1 cellular context compared by ENCODE assay signal in the genomic region with DNA sequence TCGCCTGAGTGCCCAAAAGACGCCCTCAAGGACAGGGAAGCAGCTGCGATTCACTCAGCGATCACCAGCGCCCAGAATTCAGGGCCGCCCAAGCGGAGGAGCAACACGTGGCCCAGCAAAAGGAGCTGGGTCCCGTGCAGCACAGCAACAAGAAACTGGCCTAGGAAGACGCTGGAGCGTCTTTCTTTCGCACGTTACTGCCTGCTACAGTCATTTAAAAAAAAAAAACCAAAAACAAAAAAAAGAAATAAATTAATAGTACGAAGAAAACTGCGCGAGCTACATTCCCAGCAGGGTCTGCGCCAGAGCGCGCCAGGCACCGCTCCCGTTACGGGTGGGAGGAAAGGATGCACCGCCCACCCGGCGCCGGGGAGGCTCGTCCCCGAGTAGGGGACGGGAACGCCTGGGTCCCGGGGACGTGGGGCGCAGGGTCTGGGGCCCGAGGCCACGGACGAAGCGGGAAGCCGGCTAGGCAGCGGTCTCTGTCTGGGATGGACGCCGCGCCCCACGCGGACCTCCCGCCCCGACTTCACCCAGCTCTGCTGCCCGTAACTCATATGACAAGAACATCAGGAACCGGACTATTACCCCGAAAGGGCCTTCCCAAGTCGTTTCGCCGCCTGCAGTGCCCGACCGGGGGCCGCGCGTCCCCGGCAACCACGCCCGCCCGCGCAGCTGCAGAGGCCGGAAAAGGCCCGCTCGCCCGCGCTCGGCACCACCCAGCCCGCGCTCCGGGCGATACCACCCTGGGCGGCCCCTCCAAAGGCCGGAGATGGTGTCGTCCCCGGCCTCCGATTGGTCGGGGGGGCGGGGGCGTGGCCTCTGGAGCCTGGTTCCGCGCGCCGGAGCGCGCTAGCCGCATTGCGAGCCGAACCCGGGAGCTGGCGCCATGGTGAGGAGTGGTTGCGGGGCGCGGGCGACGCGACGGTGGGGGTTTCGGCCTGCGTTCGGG.
TF ChIP-seq lines count a peak whose summit lies in the region.

A gene with protein sequence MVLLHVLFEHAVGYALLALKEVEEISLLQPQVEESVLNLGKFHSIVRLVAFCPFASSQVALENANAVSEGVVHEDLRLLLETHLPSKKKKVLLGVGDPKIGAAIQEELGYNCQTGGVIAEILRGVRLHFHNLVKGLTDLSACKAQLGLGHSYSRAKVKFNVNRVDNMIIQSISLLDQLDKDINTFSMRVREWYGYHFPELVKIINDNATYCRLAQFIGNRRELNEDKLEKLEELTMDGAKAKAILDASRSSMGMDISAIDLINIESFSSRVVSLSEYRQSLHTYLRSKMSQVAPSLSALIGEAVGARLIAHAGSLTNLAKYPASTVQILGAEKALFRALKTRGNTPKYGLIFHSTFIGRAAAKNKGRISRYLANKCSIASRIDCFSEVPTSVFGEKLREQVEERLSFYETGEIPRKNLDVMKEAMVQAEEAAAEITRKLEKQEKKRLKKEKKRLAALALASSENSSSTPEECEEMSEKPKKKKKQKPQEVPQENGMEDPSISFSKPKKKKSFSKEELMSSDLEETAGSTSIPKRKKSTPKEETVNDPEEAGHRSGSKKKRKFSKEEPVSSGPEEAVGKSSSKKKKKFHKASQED (plus strand): TSS at position 861 of the 952 bp plus-strand sequence. CDS start 29 bp downstream, at position 890.

TF ChIP-seq in HepG2, 621 proteins besides CTCF, POLR2A, EP300 and RAD21 (continued from another document and continues in another):
- TF ChIP-seq, protein P1, sequence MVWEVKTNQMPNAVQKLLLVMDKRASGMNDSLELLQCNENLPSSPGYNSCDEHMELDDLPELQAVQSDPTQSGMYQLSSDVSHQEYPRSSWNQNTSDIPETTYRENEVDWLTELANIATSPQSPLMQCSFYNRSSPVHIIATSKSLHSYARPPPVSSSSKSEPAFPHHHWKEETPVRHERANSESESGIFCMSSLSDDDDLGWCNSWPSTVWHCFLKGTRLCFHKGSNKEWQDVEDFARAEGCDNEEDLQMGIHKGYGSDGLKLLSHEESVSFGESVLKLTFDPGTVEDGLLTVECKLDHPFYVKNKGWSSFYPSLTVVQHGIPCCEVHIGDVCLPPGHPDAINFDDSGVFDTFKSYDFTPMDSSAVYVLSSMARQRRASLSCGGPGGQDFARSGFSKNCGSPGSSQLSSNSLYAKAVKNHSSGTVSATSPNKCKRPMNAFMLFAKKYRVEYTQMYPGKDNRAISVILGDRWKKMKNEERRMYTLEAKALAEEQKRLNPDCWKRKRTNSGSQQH (CRISPR knock-in tag; IDR thresholded peaks at IDR 0.05; ENCODE audit: low read depth) = peak; percentile 92
- TF ChIP-seq, protein P2, sequence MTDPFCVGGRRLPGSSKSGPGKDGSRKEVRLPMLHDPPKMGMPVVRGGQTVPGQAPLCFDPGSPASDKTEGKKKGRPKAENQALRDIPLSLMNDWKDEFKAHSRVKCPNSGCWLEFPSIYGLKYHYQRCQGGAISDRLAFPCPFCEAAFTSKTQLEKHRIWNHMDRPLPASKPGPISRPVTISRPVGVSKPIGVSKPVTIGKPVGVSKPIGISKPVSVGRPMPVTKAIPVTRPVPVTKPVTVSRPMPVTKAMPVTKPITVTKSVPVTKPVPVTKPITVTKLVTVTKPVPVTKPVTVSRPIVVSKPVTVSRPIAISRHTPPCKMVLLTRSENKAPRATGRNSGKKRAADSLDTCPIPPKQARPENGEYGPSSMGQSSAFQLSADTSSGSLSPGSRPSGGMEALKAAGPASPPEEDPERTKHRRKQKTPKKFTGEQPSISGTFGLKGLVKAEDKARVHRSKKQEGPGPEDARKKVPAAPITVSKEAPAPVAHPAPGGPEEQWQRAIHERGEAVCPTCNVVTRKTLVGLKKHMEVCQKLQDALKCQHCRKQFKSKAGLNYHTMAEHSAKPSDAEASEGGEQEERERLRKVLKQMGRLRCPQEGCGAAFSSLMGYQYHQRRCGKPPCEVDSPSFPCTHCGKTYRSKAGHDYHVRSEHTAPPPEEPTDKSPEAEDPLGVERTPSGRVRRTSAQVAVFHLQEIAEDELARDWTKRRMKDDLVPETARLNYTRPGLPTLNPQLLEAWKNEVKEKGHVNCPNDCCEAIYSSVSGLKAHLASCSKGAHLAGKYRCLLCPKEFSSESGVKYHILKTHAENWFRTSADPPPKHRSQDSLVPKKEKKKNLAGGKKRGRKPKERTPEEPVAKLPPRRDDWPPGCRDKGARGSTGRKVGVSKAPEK (CRISPR knock-in tag; IDR thresholded peaks at IDR 0.05; ENCODE audit: borderline replicate concordance) = 0 out of 2 replicates have a peak, but pooled peaks have one; percentile 52
- TF ChIP-seq, protein P3, sequence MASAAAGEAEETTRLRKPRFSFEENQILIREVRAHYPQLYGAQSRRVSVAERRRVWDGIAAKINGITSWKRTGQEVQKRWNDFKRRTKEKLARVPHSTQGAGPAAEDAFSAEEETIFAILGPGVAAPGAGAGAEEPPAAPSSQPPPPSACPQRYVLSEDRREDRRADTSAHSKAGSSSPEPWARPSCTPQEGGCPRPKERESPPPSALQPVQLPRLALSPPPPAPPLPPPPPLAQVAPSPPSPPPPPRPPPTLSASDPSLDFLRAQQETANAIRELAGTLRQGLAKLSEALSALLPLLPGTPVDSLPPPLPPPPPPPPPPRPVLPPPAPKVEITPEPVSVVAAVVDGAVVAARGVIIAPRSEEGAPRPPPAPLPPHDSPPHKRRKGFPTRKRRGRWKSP (CRISPR knock-in tag; IDR thresholded peaks at IDR 0.05) = peak; percentile 97
- TF ChIP-seq ZNF432 (CRISPR knock-in tag; IDR thresholded peaks at IDR 0.05; ENCODE audit: borderline replicate concordance) (no peak; the same call in 1 of the 2 replicates), ZNF75D (CRISPR knock-in tag; IDR thresholded peaks at IDR 0.05; ENCODE audit: borderline replicate concordance) (no peak; the same call in 1 of the 2 replicates), ZFP41 (CRISPR knock-in tag; IDR thresholded peaks at IDR 0.05; ENCODE audit: borderline replicate concordance) (peak; percentile 26; the same call in 1 of the 2 replicates), ZFP36L2 (CRISPR knock-in tag; IDR thresholded peaks at IDR 0.05) (no peak), ZNF710 (CRISPR knock-in tag; IDR thresholded peaks at IDR 0.05; ENCODE audit: borderline replicate concordance) (peak; percentile 38; the same call in 1 of the 2 replicates), KDM6A (CRISPR knock-in tag; IDR thresholded peaks at IDR 0.05; ENCODE audit: low read depth) (peak; percentile 13; the same call in 1 of the 2 replicates), MAX (IDR thresholded peaks at IDR 0.05) (peak; percentile 92), KDM2A (CRISPR knock-in tag; IDR thresholded peaks at IDR 0.05; ENCODE audit: borderline replicate concordance, low read depth) (peak; percentile 67), CENPBD1 (CRISPR knock-in tag; IDR thresholded peaks at IDR 0.05; ENCODE audit: borderline replicate concordance, low read depth) (0 out of 2 replicates have a peak, but pooled peaks have one; percentile 84), POLR2G (IDR thresholded peaks at IDR 0.05; ENCODE audit: low read depth, low read length) (peak; percentile 98), TRAFD1 (CRISPR knock-in tag; IDR thresholded peaks at IDR 0.05; ENCODE audit: borderline replicate concordance) (no peak; the same call in 1 of the 2 replicates), FOXK1 (CRISPR knock-in tag; IDR thresholded peaks at IDR 0.05; ENCODE audit: borderline replicate concordance, low read depth) (peak; percentile 52), MAFG (CRISPR knock-in tag; IDR thresholded peaks at IDR 0.05) (no peak), ZNF766 (CRISPR knock-in tag; IDR thresholded peaks at IDR 0.05; ENCODE audit: borderline replicate concordance) (peak; percentile 71; the same call in 1 of the 2 replicates), DPF2 (CRISPR knock-in tag; IDR thresholded peaks at IDR 0.05; ENCODE audit: borderline replicate concordance, low read depth) (no peak), ATAD3A (CRISPR knock-in tag; IDR thresholded peaks at IDR 0.05) (no peak), ZNF746 (CRISPR knock-in tag; IDR thresholded peaks at IDR 0.05) (no peak; the same call in 1 of the 2 replicates), ZNF317 (CRISPR knock-in tag; IDR thresholded peaks at IDR 0.05) (peak; percentile 89; the same call in 1 of the 2 replicates), ZNF263 (CRISPR knock-in tag; IDR thresholded peaks at IDR 0.05) (0 out of 2 replicates have a peak, but pooled peaks have one; percentile 13), NR3C1 (CRISPR knock-in tag; IDR thresholded peaks at IDR 0.05) (no peak), HNF4A (CRISPR knock-in tag; IDR thresholded peaks at IDR 0.05) (no peak; the same call in 1 of the 2 replicates), ZNF383 (CRISPR knock-in tag; IDR thresholded peaks at IDR 0.05; ENCODE audit: borderline replicate concordance) (no peak; the same call in 1 of the 2 replicates), TEAD2 (CRISPR knock-in tag; IDR thresholded peaks at IDR 0.05) (no peak), CENPT (CRISPR knock-in tag; IDR thresholded peaks at IDR 0.05; ENCODE audit: low read depth) (peak; percentile 43; the same call in 1 of the 2 replicates), TBX2 (CRISPR knock-in tag; IDR thresholded peaks at IDR 0.05; ENCODE audit: borderline replicate concordance) (peak; percentile 85), KLF11 (CRISPR knock-in tag; IDR thresholded peaks at IDR 0.05) (peak; percentile 66), ZFP37 (CRISPR knock-in tag; IDR thresholded peaks at IDR 0.05; ENCODE audit: borderline replicate concordance) (no peak), GTF3A (CRISPR knock-in tag; conservative IDR thresholded peaks at IDR 0.05) (peak; percentile 96)
- TF ChIP-seq, protein P4, sequence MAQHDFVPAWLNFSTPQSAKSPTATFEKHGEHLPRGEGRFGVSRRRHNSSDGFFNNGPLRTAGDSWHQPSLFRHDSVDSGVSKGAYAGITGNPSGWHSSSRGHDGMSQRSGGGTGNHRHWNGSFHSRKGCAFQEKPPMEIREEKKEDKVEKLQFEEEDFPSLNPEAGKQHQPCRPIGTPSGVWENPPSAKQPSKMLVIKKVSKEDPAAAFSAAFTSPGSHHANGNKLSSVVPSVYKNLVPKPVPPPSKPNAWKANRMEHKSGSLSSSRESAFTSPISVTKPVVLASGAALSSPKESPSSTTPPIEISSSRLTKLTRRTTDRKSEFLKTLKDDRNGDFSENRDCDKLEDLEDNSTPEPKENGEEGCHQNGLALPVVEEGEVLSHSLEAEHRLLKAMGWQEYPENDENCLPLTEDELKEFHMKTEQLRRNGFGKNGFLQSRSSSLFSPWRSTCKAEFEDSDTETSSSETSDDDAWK (CRISPR knock-in tag; IDR thresholded peaks at IDR 0.05) = no peak
- TF ChIP-seq, protein P5, sequence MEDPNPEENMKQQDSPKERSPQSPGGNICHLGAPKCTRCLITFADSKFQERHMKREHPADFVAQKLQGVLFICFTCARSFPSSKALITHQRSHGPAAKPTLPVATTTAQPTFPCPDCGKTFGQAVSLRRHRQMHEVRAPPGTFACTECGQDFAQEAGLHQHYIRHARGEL (CRISPR knock-in tag; IDR thresholded peaks at IDR 0.05) = peak; percentile 75; the same call in 1 of the 2 replicates
- TF ChIP-seq, protein P6, sequence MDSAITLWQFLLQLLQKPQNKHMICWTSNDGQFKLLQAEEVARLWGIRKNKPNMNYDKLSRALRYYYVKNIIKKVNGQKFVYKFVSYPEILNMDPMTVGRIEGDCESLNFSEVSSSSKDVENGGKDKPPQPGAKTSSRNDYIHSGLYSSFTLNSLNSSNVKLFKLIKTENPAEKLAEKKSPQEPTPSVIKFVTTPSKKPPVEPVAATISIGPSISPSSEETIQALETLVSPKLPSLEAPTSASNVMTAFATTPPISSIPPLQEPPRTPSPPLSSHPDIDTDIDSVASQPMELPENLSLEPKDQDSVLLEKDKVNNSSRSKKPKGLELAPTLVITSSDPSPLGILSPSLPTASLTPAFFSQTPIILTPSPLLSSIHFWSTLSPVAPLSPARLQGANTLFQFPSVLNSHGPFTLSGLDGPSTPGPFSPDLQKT (CRISPR knock-in tag; IDR thresholded peaks at IDR 0.05; ENCODE audit: borderline replicate concordance) = no peak; the same call in 1 of the 2 replicates
